ENCODE assay signal across 9 cellular contexts in the genomic region with DNA sequence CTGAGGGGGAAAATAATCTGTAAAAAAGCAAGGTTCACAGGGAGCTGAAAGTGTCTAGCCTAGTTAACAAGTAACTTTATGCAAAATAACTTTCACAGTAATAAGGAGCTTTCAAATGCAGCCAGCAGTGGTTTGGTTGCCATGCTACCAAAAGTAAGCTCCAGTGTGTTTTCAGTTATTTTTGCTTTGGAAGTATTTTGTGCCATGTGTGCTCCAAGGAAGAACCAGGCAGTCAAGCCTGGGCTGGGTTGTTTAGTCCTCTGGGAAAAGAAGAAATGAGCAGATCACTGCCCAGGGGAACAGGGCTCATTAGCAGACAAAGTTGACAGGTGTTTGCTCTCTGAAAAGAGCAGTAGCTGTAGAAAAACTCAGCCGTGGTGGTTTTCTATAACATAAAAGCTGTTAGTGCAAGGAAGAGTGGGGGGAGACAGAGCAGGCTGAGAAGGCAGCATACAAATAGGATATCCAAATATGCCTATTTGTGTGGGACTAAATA.
DNase-seq lines count a peak whose midpoint lies in the region; ATAC-seq and TF ChIP-seq lines count a peak whose summit lies in the region.
"Had no signal": no experiment of that assay in that cellular context is flagged by ENCODE, and none has a peak within 500 bp of the region (broad histone marks: within the 10 kb centered on the region; RNA-seq: fewer than 3 reads in every experiment).

No MANE protein-coding gene starts in this region.

- no peak overlapping the region for H3K4me3 ChIP-seq in thyroid gland (replicated peaks in 1 of 3)

- TF ChIP-seq POLR2A in thyroid gland (IDR thresholded peaks at IDR 0.05), result no peak

- H3K27me3 ChIP-seq in thyroid gland, result no peaks in the 10 kb centered on the region

- DNase-seq in astrocyte of the hippocampus (ENCODE audit: low read depth, low spot score) (peak; percentile 34), thyroid gland (no peak), ACHN (no peak), dedifferentiated amniotic fluid mesenchymal stem cell (ENCODE audit: extremely low spot score) (no peak)
- DNase-seq in activated CD4-positive, alpha-beta T cell treated with anti-CD3 and anti-CD28 coated beads for 4 hours, result no peak
- DNase-seq: IMR-90 had no signal

- in situ Hi-C loops in ACHN (cut with HindIII; ENCODE audit: low pct_ligation_motif_present, low pct_unique_long_range_greater_than_20kb, low sequenced_read_pairs), result no loop called here

- H3K27ac ChIP-seq in thyroid gland, result no peak overlapping the region

- H3K4me1 ChIP-seq in thyroid gland, result peaks cover 0 to 5% of the 10 kb centered on the region in 2 donors

- ATAC-seq in GM18498 (IDR thresholded peaks at IDR 0.05; ENCODE audit: unreplicated experiment) (peak; percentile 98), GM21390 (IDR thresholded peaks at IDR 0.05; ENCODE audit: unreplicated experiment) (peak; percentile 91), HG03159 (IDR thresholded peaks at IDR 0.05; ENCODE audit: unreplicated experiment) (peak; percentile 89)

- no peaks in the 10 kb centered on the region for H3K36me3 ChIP-seq in thyroid gland

- H3K9me3 ChIP-seq in thyroid gland, result no peaks in the 10 kb centered on the region

- no peak for TF ChIP-seq CTCF in thyroid gland (IDR thresholded peaks at IDR 0.05)

- WGBS in thyroid gland, 2 donors, result 41 to 43% methylated on average over 1 of the region's 1 CpG

- intact Hi-C loops in thyroid gland (cut with DNase I), result no loop called here
